In genomic region chr15:42679285-42680141, GRCh38 we compare ENCODE assay signal across 21 cellular contexts. TPM values are rescaled to one million over a fixed set of nuclear protein-coding genes. Genes with fewer than 3 reads are reported as not detected.
DNase-seq lines count a peak whose midpoint lies in the region; FAIRE-seq and TF ChIP-seq lines count a peak whose summit lies in the region.
"Had no signal": no experiment of that assay in that cellular context is flagged by ENCODE, and none has a peak within 500 bp of the region (broad histone marks: within the 10 kb centered on the region; RNA-seq: fewer than 3 reads in every experiment).

No MANE protein-coding gene starts in this region.

- H3K27me3 ChIP-seq in breast epithelium, result no peaks in the 10 kb centered on the region
- H3K27me3 ChIP-seq in testis, result no peaks in the 10 kb centered on the region
- H3K27me3 ChIP-seq in SK-N-SH (ENCODE audit: insufficient read depth), result no peaks in the 10 kb centered on the region
- H3K27me3 ChIP-seq: brain microvascular endothelial cell, gastrocnemius medialis had no signal

- TF ChIP-seq RAD21 in SK-N-SH (IDR thresholded peaks at IDR 0.05; ENCODE audit: low read length), result no peak

- no peaks in the 10 kb centered on the region for H3K79me2 ChIP-seq in SK-N-SH (ENCODE audit: insufficient read depth)

- no peak for TF ChIP-seq EP300 in SK-N-SH (IDR thresholded peaks at IDR 0.05; ENCODE audit: borderline replicate concordance in 1 of 2, low read depth in 1 of 2, low read length in 1 of 2)

- no peaks in the 10 kb centered on the region for H3K27me3 Mint-ChIP-seq in MCF 10A (ENCODE audit: insufficient read depth, unreplicated experiment)

- POLR2A ChIA-PET in MCF 10A (lab: Yijun Ruan, JAX), result interaction anchor here (0.9 to 2.4 kb wide), 4 partner anchors 9 to 406 kb away, joined by 3 to 15 read pairs (median 3); partner anchors contain the start of genes GANC, SNAP23, STARD9 and TMEM87A
- POLR2A ChIA-PET in SK-N-SH (lab: Yijun Ruan, JAX), result no interaction called here

- H3K4me2 ChIP-seq in SK-N-SH, result no peak overlapping the region

- H3K4me1 ChIP-seq in breast epithelium (no peaks in the 10 kb centered on the region), testis (peaks cover 6% of the 10 kb centered on the region), SK-N-SH (ENCODE audit: control insufficient read depth in 1 of 2, insufficient read depth in 2 of 2, low read depth in 1 of 2, low read length in 1 of 2) (no peaks in the 10 kb centered on the region; a peak in 1 of 4 replicates)
- H3K4me1 ChIP-seq: gastrocnemius medialis had no signal

- H3K36me3 ChIP-seq in breast epithelium, result no peaks in the 10 kb centered on the region
- peaks cover 10% of the 10 kb centered on the region for H3K36me3 ChIP-seq in testis (ENCODE audit: low read depth, missing control alignments)
- H3K36me3 ChIP-seq in SK-N-SH (replicated peaks in 1 of 2; ENCODE audit: control insufficient read depth in 1 of 2, insufficient read depth in 2 of 2, low read length in 1 of 2), result peaks cover 19 to 79% of the 10 kb centered on the region in 2 experiments

- no peak for TF ChIP-seq CTCF in MCF 10A (IDR thresholded peaks at IDR 0.05; ENCODE audit: unreplicated experiment)
- TF ChIP-seq CTCF in breast epithelium (IDR thresholded peaks at IDR 0.05), result no peak
- no peak for TF ChIP-seq CTCF in fibroblast of mammary gland (conservative IDR thresholded peaks at IDR 0.05; ENCODE audit: control insufficient read depth, insufficient read depth, low read depth, low read length)
- no peak for TF ChIP-seq CTCF in testis (IDR thresholded peaks at IDR 0.05)
- no peak for TF ChIP-seq CTCF in SK-N-SH (IDR thresholded peaks at IDR 0.05)

- peak; percentile 94 for DNase-seq in MCF 10A (ENCODE audit: unreplicated experiment)
- DNase-seq in breast epithelium (ENCODE audit: low spot score in 2 of 2), result no peak
- DNase-seq in OCI-M1 (lab: John Stamatoyannopoulos, UW), result peak; percentile 11
- DNase-seq in fibroblast of mammary gland (ENCODE audit: low read depth), result peak; percentile 22
- DNase-seq in testis, result peak; percentile 68
- no peak for DNase-seq in posterior vena cava (ENCODE audit: low spot score)
- no peak for DNase-seq in SK-N-SH
- no peak for DNase-seq in H54 (ENCODE audit: insufficient read length, low spot score)
- DNase-seq: activated CD8-positive, alpha-beta memory T cell treated with anti-CD3 and anti-CD28 coated beads for 24 hours; brain microvascular endothelial cell; effector CD8-positive, alpha-beta T cell; gastrocnemius medialis; H9; immature natural killer cell; midbrain; NCI-H1694; NCI-H82; nucleus accumbens had no signal

- no peaks in the 10 kb centered on the region for H3K9me3 Mint-ChIP-seq in MCF 10A (ENCODE audit: unreplicated experiment)
- H3K9me3 Mint-ChIP-seq: activated naive CD4-positive, alpha-beta T cell treated with anti-CD3 and anti-CD28 coated beads for 36 hours; H9; immature natural killer cell had no signal

- H3K27ac ChIP-seq in breast epithelium, result no peak overlapping the region
- no peak overlapping the region for H3K27ac ChIP-seq in testis
- H3K27ac ChIP-seq in SK-N-SH (ENCODE audit: low read depth in 2 of 2, low read length in 1 of 2), result no peak overlapping the region
- H3K27ac ChIP-seq: brain microvascular endothelial cell, gastrocnemius medialis had no signal

- H3K9me2 ChIP-seq in SK-N-SH, result no peaks in the 10 kb centered on the region

- H3F3A ChIP-seq in SK-N-SH (replicated peaks; ENCODE audit: insufficient read depth), result no peaks in the 10 kb centered on the region

- H3K9me3 ChIP-seq in breast epithelium (no peaks in the 10 kb centered on the region), testis (no peaks in the 10 kb centered on the region), SK-N-SH (no peaks in the 10 kb centered on the region)
- H3K9me3 ChIP-seq: gastrocnemius medialis had no signal

- CTCF ChIA-PET in MCF 10A (lab: Yijun Ruan, JAX), result interaction anchor here (0.7 to 1.0 kb wide), 2 partner anchors 26 to 91 kb away, joined by 3 read pairs; no protein-coding TSS in a partner anchor
- CTCF ChIA-PET in SK-N-SH (lab: Yijun Ruan, JAX), result interaction anchor here (1.1 to 2.0 kb wide), 3 partner anchors 9 to 247 kb away, joined by 3 to 8 read pairs (median 4); no protein-coding TSS in a partner anchor

- peaks cover 20% of the 10 kb centered on the region for H3K4me1 Mint-ChIP-seq in MCF 10A (ENCODE audit: insufficient read depth, unreplicated experiment)
- H3K4me1 Mint-ChIP-seq: H9, immature natural killer cell had no signal

- no TSS peak for BruUV-seq in MCF 10A (replicated peaks; lab: Mats Ljungman, UMichigan)

- H3K36me3 Mint-ChIP-seq in MCF 10A (ENCODE audit: insufficient read depth, unreplicated experiment), result peaks cover 6% of the 10 kb centered on the region

- TF ChIP-seq POLR2A in breast epithelium (IDR thresholded peaks at IDR 0.05) (no peak), testis (IDR thresholded peaks at IDR 0.05) (no peak), H54 (IDR thresholded peaks at IDR 0.05; ENCODE audit: low read depth, low read length) (no peak)

- H3K27ac Mint-ChIP-seq in MCF 10A (ENCODE audit: low read depth, unreplicated experiment), result peak overlapping the region; percentile 36
- H3K27ac Mint-ChIP-seq: activated naive CD4-positive, alpha-beta T cell treated with anti-CD3 and anti-CD28 coated beads for 36 hours had no signal

- 80 to 90% methylated on average over 7 of the region's 7 CpGs for WGBS in testis, 2 donors
- WGBS in SK-N-SH (ENCODE audit: low lambda C conversion rate), result 98% methylated on average over 6 of the region's 7 CpGs

- intact Hi-C loops in MCF 10A (cut with micrococcal nuclease), result no loop called here
- intact Hi-C loops in breast epithelium (cut with DNase I; ENCODE audit: low total_unique reads), result no loop called here
- intact Hi-C loops in testis (cut with DNase I; ENCODE audit: low total_unique reads), result no loop called here
- intact Hi-C loops in posterior vena cava (cut with DNase I), result no loop called here

- no peak overlapping the region for H2AFZ ChIP-seq in SK-N-SH (ENCODE audit: low read depth)

- no peak for FAIRE-seq in H54 (lab: Jason Lieb, UNC)
- FAIRE-seq: D721Med, TTC549 had no signal

- H4K20me1 ChIP-seq in SK-N-SH (ENCODE audit: insufficient read depth), result no peaks in the 10 kb centered on the region

- H3K9ac ChIP-seq in SK-N-SH, result no peak overlapping the region

- H3K4me3 ChIP-seq in breast epithelium, result no peak overlapping the region
- no peak overlapping the region for H3K4me3 ChIP-seq in fibroblast of mammary gland (ENCODE audit: control insufficient read depth, low read depth, low read length)
- H3K4me3 ChIP-seq in testis, result no peak overlapping the region
- H3K4me3 ChIP-seq in SK-N-SH (ENCODE audit: low read depth in 2 of 2, low read length in 1 of 2), result no peak overlapping the region
- H3K4me3 ChIP-seq: gastrocnemius medialis had no signal

- H3K4me3 Mint-ChIP-seq in MCF 10A (ENCODE audit: unreplicated experiment), result peak overlapping the region; percentile 21
- H3K4me3 Mint-ChIP-seq: activated naive CD4-positive, alpha-beta T cell treated with anti-CD3 and anti-CD28 coated beads for 36 hours; H9; immature natural killer cell had no signal

TF ChIP-seq in SK-N-SH, 30 proteins besides CTCF, POLR2A, EP300 and RAD21:
- TF ChIP-seq RXRA (IDR thresholded peaks at IDR 0.05; ENCODE audit: borderline replicate concordance, low read depth) (no peak), TCF12 (IDR thresholded peaks at IDR 0.05) (no peak), PBX3 (IDR thresholded peaks at IDR 0.05) (no peak), SMC3 (IDR thresholded peaks at IDR 0.05; ENCODE audit: low read depth, low read length) (no peak), POLR2AphosphoS5 (IDR thresholded peaks at IDR 0.05; ENCODE audit: low read depth, low read length) (no peak), NRF1 (IDR thresholded peaks at IDR 0.05; ENCODE audit: low read depth, low read length) (no peak), MXI1 (IDR thresholded peaks at IDR 0.05; ENCODE audit: low read depth, low read length) (no peak), RCOR1 (IDR thresholded peaks at IDR 0.05; ENCODE audit: low read length) (no peak), FOXJ3 (CRISPR knock-in tag; IDR thresholded peaks at IDR 0.05) (no peak), YY1 (IDR thresholded peaks at IDR 0.05; ENCODE audit: low read depth) (no peak), EZH2phosphoT487 (IDR thresholded peaks at IDR 0.05; ENCODE audit: borderline replicate concordance, low read depth) (no peak), RFX5 (IDR thresholded peaks at IDR 0.05; ENCODE audit: low read length) (no peak)

RNA-seq across cellular contexts. Expression of gene CDAN1, which starts 57.4 kb away (rescaled TPM):
- total RNA-seq in MCF 10A (2022) (9.5 and 14.8 TPM in 2 replicates), breast epithelium (10 to 100 TPM in 2 of 3 donors, 1 to 10 TPM in 1; 8.8 to 15.2 (median 14.7) TPM), testis (10 to 100 TPM; 27.5 to 43.5 TPM), posterior vena cava (10 to 100 TPM in 1 of 2 donors, 1 to 10 TPM in 1; 7.2 to 10.3 TPM)
- polyA plus RNA-seq in testis (ENCODE audit: insufficient read depth, low read depth, low replicate concordance) (17.1 TPM), SK-N-SH (2012; rRNA removed) (6.2 and 9.7 TPM in 2 replicates)
- polyA plus RNA-seq in SK-N-SH (2012; cell fraction: cytosol; rRNA removed), result 2.9 and 4.2 TPM in 2 replicates
- 16.4 and 18.2 TPM in 2 replicates for polyA plus RNA-seq in SK-N-SH (2012; cell fraction: nucleus; rRNA removed)

Comparison
In these comparisons a context has a peak if more than half of its experiments do, and no peak if none do; other contexts are left out.
1. DNase-seq: peak in MCF 10A (single experiment), OCI-M1 (single experiment), fibroblast of mammary gland (single experiment) and testis (single experiment); none in breast epithelium (0 of 2), posterior vena cava (single experiment), SK-N-SH (single experiment) and H54 (single experiment).